In genomic region chr15:86540840-86541467, GRCh38 we compare ENCODE assay signal across 1 cellular context.
TF ChIP-seq lines count a peak whose summit lies in the region.

No MANE protein-coding gene starts in this region.

TF ChIP-seq in GM23338, 12 proteins besides CTCF, POLR2A, EP300 and RAD21 (continued from another document):
- TF ChIP-seq ZNF462 (CRISPR knock-in tag; IDR thresholded peaks at IDR 0.05) (no peak), ETS1 (IDR thresholded peaks at IDR 0.05) (no peak)
TF ChIP-seq in GM23338: peak in this region for 0.
